In genomic region chr13:44989071-44989889, GRCh38 we compare ENCODE assay signal across 1 cellular context.
TF ChIP-seq lines count a peak whose summit lies in the region.

Gene GPALPP1, plus strand, starts transcription at chr13:44989538. Its CDS starts 117 bp downstream, at chr13:44989655.
Gene NUFIP1, minus strand, starts transcription at chr13:44989471. Its CDS starts 35 bp downstream, at chr13:44989436.

TF ChIP-seq in HEK293, 187 proteins besides CTCF, POLR2A, EP300 and RAD21 (continued from another document):
- TF ChIP-seq ZNF529 (tag by site-specific recombination; IDR thresholded peaks at IDR 0.05; ENCODE audit: insufficient replicate concordance) (no peak), PBX3 (CRISPR knock-in tag; IDR thresholded peaks at IDR 0.05) (peak; percentile 81), HOXA7 (CRISPR knock-in tag; IDR thresholded peaks at IDR 0.05; ENCODE audit: borderline replicate concordance) (no peak), ZNF654 (tag by site-specific recombination; IDR thresholded peaks at IDR 0.05; ENCODE audit: low read depth) (no peak), ZBTB21 (tag by site-specific recombination; IDR thresholded peaks at IDR 0.05) (peak; percentile 77), GLIS2 (tag by site-specific recombination; IDR thresholded peaks at IDR 0.05) (peak; percentile 95), ELK4 (IDR thresholded peaks at IDR 0.05; ENCODE audit: borderline replicate concordance, low read depth, low read length) (no peak), MEIS1 (CRISPR knock-in tag; IDR thresholded peaks at IDR 0.05; ENCODE audit: borderline replicate concordance) (no peak), ZNF354C (tag by site-specific recombination; IDR thresholded peaks at IDR 0.05; ENCODE audit: borderline replicate concordance, low read depth) (no peak), ZFP37 (tag by site-specific recombination; IDR thresholded peaks at IDR 0.05) (0 out of 2 replicates have a peak, but pooled peaks have one; percentile 28), ZNF26 (tag by site-specific recombination; IDR thresholded peaks at IDR 0.05) (no peak), ZNF555 (tag by site-specific recombination; conservative IDR thresholded peaks at IDR 0.05) (no peak), KLF10 (tag by site-specific recombination; IDR thresholded peaks at IDR 0.05) (no peak), ZBTB7A (tag by site-specific recombination; IDR thresholded peaks at IDR 0.05; ENCODE audit: low read depth) (0 out of 2 replicates have a peak, but pooled peaks have one; percentile 13), RBAK (tag by site-specific recombination; IDR thresholded peaks at IDR 0.05) (no peak), ZNF274 (IDR thresholded peaks at IDR 0.05; ENCODE audit: low read length) (no peak), ZNF274 (tag by site-specific recombination; IDR thresholded peaks at IDR 0.05; ENCODE audit: borderline replicate concordance) (no peak), ZNF18 (tag by site-specific recombination; IDR thresholded peaks at IDR 0.05) (no peak), KLF9 (tag by site-specific recombination; IDR thresholded peaks at IDR 0.05; ENCODE audit: low read depth) (peak; percentile 45), ZNF76 (tag by site-specific recombination; IDR thresholded peaks at IDR 0.05; ENCODE audit: borderline replicate concordance, low read depth) (peak; percentile 49; the same call in 1 of the 2 replicates), ZNF302 (tag by site-specific recombination; IDR thresholded peaks at IDR 0.05; ENCODE audit: low read depth) (no peak), ZNF416 (tag by site-specific recombination; IDR thresholded peaks at IDR 0.05) (no peak), ZSCAN30 (tag by site-specific recombination; IDR thresholded peaks at IDR 0.05) (peak; percentile 45; the same call in 1 of the 2 replicates), ZNF530 (tag by site-specific recombination; IDR thresholded peaks at IDR 0.05; ENCODE audit: low read depth) (no peak), ZNF324 (tag by site-specific recombination; IDR thresholded peaks at IDR 0.05) (no peak), ZIC2 (tag by site-specific recombination; IDR thresholded peaks at IDR 0.05) (peak; percentile 73), ZNF501 (tag by site-specific recombination; IDR thresholded peaks at IDR 0.05) (peak; percentile 77; the same call in 1 of the 2 replicates), ZNF292 (tag by site-specific recombination; IDR thresholded peaks at IDR 0.05; ENCODE audit: borderline replicate concordance, low read depth) (no peak), EGR2 (tag by site-specific recombination; IDR thresholded peaks at IDR 0.05; ENCODE audit: low read depth) (peak; percentile 82), ZNF610 (tag by site-specific recombination; IDR thresholded peaks at IDR 0.05; ENCODE audit: borderline replicate concordance) (0 out of 2 replicates have a peak, but pooled peaks have one; percentile 14), HOXD13 (CRISPR knock-in tag; IDR thresholded peaks at IDR 0.05; ENCODE audit: borderline replicate concordance) (no peak), ZNF585B (tag by site-specific recombination; IDR thresholded peaks at IDR 0.05) (no peak), ZNF214 (tag by site-specific recombination; IDR thresholded peaks at IDR 0.05; ENCODE audit: borderline replicate concordance) (no peak), ZSCAN16 (tag by site-specific recombination; IDR thresholded peaks at IDR 0.05) (peak; percentile 84; the same call in 1 of the 2 replicates), GLI4 (tag by site-specific recombination; IDR thresholded peaks at IDR 0.05) (no peak), ZNF335 (tag by site-specific recombination; conservative IDR thresholded peaks at IDR 0.05) (peak; percentile 76), ZNF2 (tag by site-specific recombination; IDR thresholded peaks at IDR 0.05) (peak; percentile 74), ZNF266 (tag by site-specific recombination; IDR thresholded peaks at IDR 0.05; ENCODE audit: low read depth) (no peak), HIC1 (tag by site-specific recombination; IDR thresholded peaks at IDR 0.05) (no peak)
